1 cellular context compared by ENCODE assay signal in the genomic region with DNA sequence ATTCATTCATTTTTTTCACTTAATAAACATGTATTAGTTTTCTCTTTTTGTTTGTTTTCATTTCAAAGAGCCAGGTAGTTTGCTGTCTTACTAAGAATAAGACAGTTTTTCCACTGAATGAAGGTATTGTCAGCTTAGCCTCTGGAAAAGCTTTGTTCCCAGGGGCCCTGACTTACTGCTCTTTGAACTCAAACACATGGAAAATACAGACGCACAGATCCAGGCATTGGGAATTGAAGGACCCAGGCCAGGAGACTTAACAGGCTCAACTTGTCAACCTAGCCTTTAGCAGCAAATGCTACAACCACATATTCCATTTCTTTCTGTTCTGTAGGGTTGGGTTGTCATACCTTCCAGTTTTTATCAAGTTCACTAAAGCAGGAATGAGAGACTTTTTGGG.
TF ChIP-seq lines count a peak whose summit lies in the region.

No MANE protein-coding gene starts in this region.

TF ChIP-seq in HepG2, 621 proteins besides CTCF, POLR2A, EP300 and RAD21 (continues in another document):
- TF ChIP-seq, protein P1, sequence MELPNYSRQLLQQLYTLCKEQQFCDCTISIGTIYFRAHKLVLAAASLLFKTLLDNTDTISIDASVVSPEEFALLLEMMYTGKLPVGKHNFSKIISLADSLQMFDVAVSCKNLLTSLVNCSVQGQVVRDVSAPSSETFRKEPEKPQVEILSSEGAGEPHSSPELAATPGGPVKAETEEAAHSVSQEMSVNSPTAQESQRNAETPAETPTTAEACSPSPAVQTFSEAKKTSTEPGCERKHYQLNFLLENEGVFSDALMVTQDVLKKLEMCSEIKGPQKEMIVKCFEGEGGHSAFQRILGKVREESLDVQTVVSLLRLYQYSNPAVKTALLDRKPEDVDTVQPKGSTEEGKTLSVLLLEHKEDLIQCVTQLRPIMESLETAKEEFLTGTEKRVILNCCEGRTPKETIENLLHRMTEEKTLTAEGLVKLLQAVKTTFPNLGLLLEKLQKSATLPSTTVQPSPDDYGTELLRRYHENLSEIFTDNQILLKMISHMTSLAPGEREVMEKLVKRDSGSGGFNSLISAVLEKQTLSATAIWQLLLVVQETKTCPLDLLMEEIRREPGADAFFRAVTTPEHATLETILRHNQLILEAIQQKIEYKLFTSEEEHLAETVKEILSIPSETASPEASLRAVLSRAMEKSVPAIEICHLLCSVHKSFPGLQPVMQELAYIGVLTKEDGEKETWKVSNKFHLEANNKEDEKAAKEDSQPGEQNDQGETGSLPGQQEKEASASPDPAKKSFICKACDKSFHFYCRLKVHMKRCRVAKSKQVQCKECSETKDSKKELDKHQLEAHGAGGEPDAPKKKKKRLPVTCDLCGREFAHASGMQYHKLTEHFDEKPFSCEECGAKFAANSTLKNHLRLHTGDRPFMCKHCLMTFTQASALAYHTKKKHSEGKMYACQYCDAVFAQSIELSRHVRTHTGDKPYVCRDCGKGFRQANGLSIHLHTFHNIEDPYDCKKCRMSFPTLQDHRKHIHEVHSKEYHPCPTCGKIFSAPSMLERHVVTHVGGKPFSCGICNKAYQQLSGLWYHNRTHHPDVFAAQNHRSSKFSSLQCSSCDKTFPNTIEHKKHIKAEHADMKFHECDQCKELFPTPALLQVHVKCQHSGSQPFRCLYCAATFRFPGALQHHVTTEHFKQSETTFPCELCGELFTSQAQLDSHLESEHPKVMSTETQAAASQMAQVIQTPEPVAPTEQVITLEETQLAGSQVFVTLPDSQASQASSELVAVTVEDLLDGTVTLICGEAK (IDR thresholded peaks at IDR 0.05), result no peak
- TF ChIP-seq, protein P1 (CRISPR knock-in tag; IDR thresholded peaks at IDR 0.05), result no peak
- TF ChIP-seq GPBP1L1 (CRISPR knock-in tag; IDR thresholded peaks at IDR 0.05) (no peak), FOXP4 (CRISPR knock-in tag; IDR thresholded peaks at IDR 0.05) (peak; percentile 88), MIER3 (CRISPR knock-in tag; IDR thresholded peaks at IDR 0.05; ENCODE audit: borderline replicate concordance) (peak; percentile 59; the same call in 1 of the 2 replicates), NFIC (IDR thresholded peaks at IDR 0.05; ENCODE audit: low read length) (peak; percentile 70; the same call in 1 of the 2 replicates), SAP130 (CRISPR knock-in tag; IDR thresholded peaks at IDR 0.05; ENCODE audit: low read depth) (peak; percentile 56), SNAPC2 (CRISPR knock-in tag; IDR thresholded peaks at IDR 0.05) (no peak), POLR2G (IDR thresholded peaks at IDR 0.05; ENCODE audit: low read depth, low read length) (peak; percentile 60), ZNF614 (CRISPR knock-in tag; IDR thresholded peaks at IDR 0.05; ENCODE audit: borderline replicate concordance) (peak; percentile 70; the same call in 1 of the 2 replicates), BCL6 (CRISPR knock-in tag; IDR thresholded peaks at IDR 0.05) (peak; percentile 73), ETV5 (CRISPR knock-in tag; IDR thresholded peaks at IDR 0.05; ENCODE audit: borderline replicate concordance) (no peak; the same call in 1 of the 2 replicates), DPF2 (CRISPR knock-in tag; IDR thresholded peaks at IDR 0.05; ENCODE audit: borderline replicate concordance, low read depth) (peak; percentile 79), RARA (CRISPR knock-in tag; IDR thresholded peaks at IDR 0.05) (peak; percentile 48; the same call in 1 of the 2 replicates), ZNF343 (CRISPR knock-in tag; IDR thresholded peaks at IDR 0.05) (no peak), SIX1 (CRISPR knock-in tag; IDR thresholded peaks at IDR 0.05; ENCODE audit: borderline replicate concordance) (peak; percentile 46; the same call in 1 of the 2 replicates)
- TF ChIP-seq, protein P2, sequence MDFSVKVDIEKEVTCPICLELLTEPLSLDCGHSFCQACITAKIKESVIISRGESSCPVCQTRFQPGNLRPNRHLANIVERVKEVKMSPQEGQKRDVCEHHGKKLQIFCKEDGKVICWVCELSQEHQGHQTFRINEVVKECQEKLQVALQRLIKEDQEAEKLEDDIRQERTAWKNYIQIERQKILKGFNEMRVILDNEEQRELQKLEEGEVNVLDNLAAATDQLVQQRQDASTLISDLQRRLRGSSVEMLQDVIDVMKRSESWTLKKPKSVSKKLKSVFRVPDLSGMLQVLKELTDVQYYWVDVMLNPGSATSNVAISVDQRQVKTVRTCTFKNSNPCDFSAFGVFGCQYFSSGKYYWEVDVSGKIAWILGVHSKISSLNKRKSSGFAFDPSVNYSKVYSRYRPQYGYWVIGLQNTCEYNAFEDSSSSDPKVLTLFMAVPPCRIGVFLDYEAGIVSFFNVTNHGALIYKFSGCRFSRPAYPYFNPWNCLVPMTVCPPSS (IDR thresholded peaks at IDR 0.05), result no peak
- TF ChIP-seq, protein P3, sequence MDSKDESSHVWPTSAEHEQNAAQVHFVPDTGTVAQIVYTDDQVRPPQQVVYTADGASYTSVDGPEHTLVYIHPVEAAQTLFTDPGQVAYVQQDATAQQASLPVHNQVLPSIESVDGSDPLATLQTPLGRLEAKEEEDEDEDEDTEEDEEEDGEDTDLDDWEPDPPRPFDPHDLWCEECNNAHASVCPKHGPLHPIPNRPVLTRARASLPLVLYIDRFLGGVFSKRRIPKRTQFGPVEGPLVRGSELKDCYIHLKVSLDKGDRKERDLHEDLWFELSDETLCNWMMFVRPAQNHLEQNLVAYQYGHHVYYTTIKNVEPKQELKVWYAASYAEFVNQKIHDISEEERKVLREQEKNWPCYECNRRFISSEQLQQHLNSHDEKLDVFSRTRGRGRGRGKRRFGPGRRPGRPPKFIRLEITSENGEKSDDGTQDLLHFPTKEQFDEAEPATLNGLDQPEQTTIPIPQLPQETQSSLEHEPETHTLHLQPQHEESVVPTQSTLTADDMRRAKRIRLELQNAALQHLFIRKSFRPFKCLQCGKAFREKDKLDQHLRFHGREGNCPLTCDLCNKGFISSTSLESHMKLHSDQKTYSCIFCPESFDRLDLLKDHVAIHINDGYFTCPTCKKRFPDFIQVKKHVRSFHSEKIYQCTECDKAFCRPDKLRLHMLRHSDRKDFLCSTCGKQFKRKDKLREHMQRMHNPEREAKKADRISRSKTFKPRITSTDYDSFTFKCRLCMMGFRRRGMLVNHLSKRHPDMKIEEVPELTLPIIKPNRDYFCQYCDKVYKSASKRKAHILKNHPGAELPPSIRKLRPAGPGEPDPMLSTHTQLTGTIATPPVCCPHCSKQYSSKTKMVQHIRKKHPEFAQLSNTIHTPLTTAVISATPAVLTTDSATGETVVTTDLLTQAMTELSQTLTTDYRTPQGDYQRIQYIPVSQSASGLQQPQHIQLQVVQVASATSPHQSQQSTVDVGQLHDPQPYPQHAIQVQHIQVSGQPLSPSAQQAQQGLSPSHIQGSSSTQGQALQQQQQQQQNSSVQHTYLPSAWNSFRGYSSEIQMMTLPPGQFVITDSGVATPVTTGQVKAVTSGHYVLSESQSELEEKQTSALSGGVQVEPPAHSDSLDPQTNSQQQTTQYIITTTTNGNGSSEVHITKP (CRISPR knock-in tag; IDR thresholded peaks at IDR 0.05; ENCODE audit: low read depth), result no peak
- TF ChIP-seq, protein P4, sequence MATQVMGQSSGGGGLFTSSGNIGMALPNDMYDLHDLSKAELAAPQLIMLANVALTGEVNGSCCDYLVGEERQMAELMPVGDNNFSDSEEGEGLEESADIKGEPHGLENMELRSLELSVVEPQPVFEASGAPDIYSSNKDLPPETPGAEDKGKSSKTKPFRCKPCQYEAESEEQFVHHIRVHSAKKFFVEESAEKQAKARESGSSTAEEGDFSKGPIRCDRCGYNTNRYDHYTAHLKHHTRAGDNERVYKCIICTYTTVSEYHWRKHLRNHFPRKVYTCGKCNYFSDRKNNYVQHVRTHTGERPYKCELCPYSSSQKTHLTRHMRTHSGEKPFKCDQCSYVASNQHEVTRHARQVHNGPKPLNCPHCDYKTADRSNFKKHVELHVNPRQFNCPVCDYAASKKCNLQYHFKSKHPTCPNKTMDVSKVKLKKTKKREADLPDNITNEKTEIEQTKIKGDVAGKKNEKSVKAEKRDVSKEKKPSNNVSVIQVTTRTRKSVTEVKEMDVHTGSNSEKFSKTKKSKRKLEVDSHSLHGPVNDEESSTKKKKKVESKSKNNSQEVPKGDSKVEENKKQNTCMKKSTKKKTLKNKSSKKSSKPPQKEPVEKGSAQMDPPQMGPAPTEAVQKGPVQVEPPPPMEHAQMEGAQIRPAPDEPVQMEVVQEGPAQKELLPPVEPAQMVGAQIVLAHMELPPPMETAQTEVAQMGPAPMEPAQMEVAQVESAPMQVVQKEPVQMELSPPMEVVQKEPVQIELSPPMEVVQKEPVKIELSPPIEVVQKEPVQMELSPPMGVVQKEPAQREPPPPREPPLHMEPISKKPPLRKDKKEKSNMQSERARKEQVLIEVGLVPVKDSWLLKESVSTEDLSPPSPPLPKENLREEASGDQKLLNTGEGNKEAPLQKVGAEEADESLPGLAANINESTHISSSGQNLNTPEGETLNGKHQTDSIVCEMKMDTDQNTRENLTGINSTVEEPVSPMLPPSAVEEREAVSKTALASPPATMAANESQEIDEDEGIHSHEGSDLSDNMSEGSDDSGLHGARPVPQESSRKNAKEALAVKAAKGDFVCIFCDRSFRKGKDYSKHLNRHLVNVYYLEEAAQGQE (IDR thresholded peaks at IDR 0.05; ENCODE audit: borderline replicate concordance in 1 of 2, low read depth in 1 of 2, low read length in 2 of 2), result peak in 1 of 2 experiments; percentile 65; a peak in 1 of 4 replicates
- TF ChIP-seq, protein P5, sequence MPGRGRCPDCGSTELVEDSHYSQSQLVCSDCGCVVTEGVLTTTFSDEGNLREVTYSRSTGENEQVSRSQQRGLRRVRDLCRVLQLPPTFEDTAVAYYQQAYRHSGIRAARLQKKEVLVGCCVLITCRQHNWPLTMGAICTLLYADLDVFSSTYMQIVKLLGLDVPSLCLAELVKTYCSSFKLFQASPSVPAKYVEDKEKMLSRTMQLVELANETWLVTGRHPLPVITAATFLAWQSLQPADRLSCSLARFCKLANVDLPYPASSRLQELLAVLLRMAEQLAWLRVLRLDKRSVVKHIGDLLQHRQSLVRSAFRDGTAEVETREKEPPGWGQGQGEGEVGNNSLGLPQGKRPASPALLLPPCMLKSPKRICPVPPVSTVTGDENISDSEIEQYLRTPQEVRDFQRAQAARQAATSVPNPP (CRISPR knock-in tag; IDR thresholded peaks at IDR 0.05), result no peak
